Comparison of ENCODE assay signal across 27 cellular contexts in the genomic region with DNA sequence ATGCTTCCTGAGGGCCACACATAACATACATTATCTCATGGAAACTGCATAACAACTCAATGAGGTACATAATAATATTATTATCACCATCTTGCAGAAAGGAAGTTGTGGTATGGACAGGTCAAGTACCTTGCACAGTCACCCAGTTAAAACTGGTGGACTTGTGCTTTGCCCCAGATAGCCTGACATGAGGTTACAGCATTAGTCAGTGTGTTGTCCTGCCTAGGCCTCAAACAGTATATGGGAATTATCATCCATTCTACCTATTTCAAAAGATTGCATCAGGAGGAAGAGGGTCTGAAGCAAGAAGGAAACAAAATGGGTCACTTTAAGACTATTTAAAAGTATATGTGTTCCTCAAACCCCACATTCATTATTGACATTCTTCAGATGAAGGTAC. TPM values are rescaled to one million over a fixed set of nuclear protein-coding genes. Genes with fewer than 3 reads are reported as not detected.
DNase-seq lines count a peak whose midpoint lies in the region; ATAC-seq, FAIRE-seq and TF ChIP-seq lines count a peak whose summit lies in the region.
"Had no signal": no experiment of that assay in that cellular context is flagged by ENCODE, and none has a peak within 500 bp of the region (broad histone marks: within the 10 kb centered on the region; RNA-seq: fewer than 3 reads in every experiment).

No MANE protein-coding gene starts in this region.

- DNase-seq in NCI-H226 (peak; percentile 55), astrocyte (ENCODE audit: low read depth) (no peak), fibroblast of the aortic adventitia (ENCODE audit: low read depth) (peak; percentile 19), right cardiac atrium (no peak), vagina (ENCODE audit: extremely low spot score in 2 of 2) (no peak), anterior cingulate cortex (lab: John Stamatoyannopoulos, UW) (no peak)
- DNase-seq: 8988T; AML-193; C1 segment of cervical spinal cord; CD8-positive, alpha-beta T cell; DMS53; EL; H9; KBM-7; MM.1S; NCI-H1092; NCI-H1436 treated with DMSO at 0.1 percent for 48 hours; NCI-H1930; NCI-H510A; SIG-M5; SK-N-SH had no signal

- H3K4me3 ChIP-seq in ACC112 (ENCODE audit: low read depth, low read length) = no peak overlapping the region
- H3K4me3 ChIP-seq in astrocyte (ENCODE audit: insufficient read depth, low read depth, low read length) = no peak overlapping the region
- H3K4me3 ChIP-seq in fibroblast of the aortic adventitia (ENCODE audit: low read depth, low read length) = no peak overlapping the region
- H3K4me3 ChIP-seq in right cardiac atrium (ENCODE audit: low read length) = no peak overlapping the region
- H3K4me3 ChIP-seq in vagina = no peak overlapping the region

- H2AFZ ChIP-seq in ACC112 (ENCODE audit: low read length, unreplicated experiment) (no peak overlapping the region), astrocyte (ENCODE audit: low read depth, low read length) (no peak overlapping the region)

- intact Hi-C loops in right cardiac atrium (cut with DNase I) (no loop called here), vagina (cut with DNase I) (no loop called here)

- H3K9me3 Mint-ChIP-seq in astrocyte (ENCODE audit: unreplicated experiment) = peaks cover 9% of the 10 kb centered on the region
- H3K9me3 Mint-ChIP-seq: CD8-positive, alpha-beta T cell had no signal

- peak overlapping the region; percentile 48 for H3K27ac ChIP-seq in ACC112 (ENCODE audit: low read depth, low read length)
- H3K27ac ChIP-seq in astrocyte (ENCODE audit: low read depth, low read length) = no peak overlapping the region
- H3K27ac ChIP-seq in right cardiac atrium (ENCODE audit: low read length) = no peak overlapping the region
- no peak overlapping the region for H3K27ac ChIP-seq in vagina
- H3K27ac ChIP-seq: RWPE1 had no signal

- H3K27me3 ChIP-seq in ACC112 (ENCODE audit: insufficient read depth, low read length) (no peaks in the 10 kb centered on the region; the same call in 1 of the 2 replicates), astrocyte (ENCODE audit: insufficient read depth, low read length) (no peaks in the 10 kb centered on the region), right cardiac atrium (ENCODE audit: control insufficient read depth, insufficient read depth) (no peaks in the 10 kb centered on the region), vagina (no peaks in the 10 kb centered on the region)

- H3K4me3 Mint-ChIP-seq in astrocyte (ENCODE audit: unreplicated experiment) = no peak overlapping the region
- H3K4me3 Mint-ChIP-seq: CD8-positive, alpha-beta T cell; H9; HFFc6 had no signal

- no peaks in the 10 kb centered on the region for H3K36me3 Mint-ChIP-seq in astrocyte (ENCODE audit: low read depth, unreplicated experiment)
- H3K36me3 Mint-ChIP-seq: CD8-positive, alpha-beta T cell had no signal

- H3K4me1 ChIP-seq in ACC112 (ENCODE audit: control insufficient read depth, insufficient read depth, low read length, unreplicated experiment) (peaks cover 1% of the 10 kb centered on the region), astrocyte (ENCODE audit: insufficient read depth, low read length) (peaks cover 4% of the 10 kb centered on the region), right cardiac atrium (ENCODE audit: control insufficient read depth, insufficient read depth, low read length) (no peaks in the 10 kb centered on the region), vagina (peaks cover 4% of the 10 kb centered on the region)

- H3K4me2 ChIP-seq in astrocyte (ENCODE audit: low read length) = no peak overlapping the region
- H3K4me2 ChIP-seq: SK-N-SH had no signal

- TF ChIP-seq CTCF in astrocyte (IDR thresholded peaks at IDR 0.05; ENCODE audit: insufficient read depth, low read depth, low read length) = no peak
- no peak for TF ChIP-seq CTCF in fibroblast of the aortic adventitia (IDR thresholded peaks at IDR 0.05; ENCODE audit: insufficient read depth, low read length)
- TF ChIP-seq CTCF in vagina (IDR thresholded peaks at IDR 0.05) = no peak

- H3K79me2 ChIP-seq in ACC112 (ENCODE audit: control insufficient read depth, insufficient read depth, low read length, unreplicated experiment) (no peaks in the 10 kb centered on the region), astrocyte (ENCODE audit: insufficient read depth, low read length) (no peaks in the 10 kb centered on the region)

- peaks cover under 1% of the 10 kb centered on the region for H3K9me3 ChIP-seq in astrocyte (ENCODE audit: insufficient read depth, low read depth, low read length)
- H3K9me3 ChIP-seq in right cardiac atrium (ENCODE audit: control insufficient read depth, low read length) = no peaks in the 10 kb centered on the region
- no peaks in the 10 kb centered on the region for H3K9me3 ChIP-seq in vagina
- H3K9me3 ChIP-seq: SK-N-SH had no signal

- peak; percentile 39 for FAIRE-seq in astrocyte (lab: Jason Lieb, UNC)
- FAIRE-seq: GM19239 had no signal

- no peak for TF ChIP-seq POLR2A in vagina (IDR thresholded peaks at IDR 0.05)

- H3K9ac ChIP-seq in astrocyte (ENCODE audit: low read length) = no peak overlapping the region
- H3K9ac ChIP-seq: SK-N-SH had no signal

- H3K27ac Mint-ChIP-seq in astrocyte (ENCODE audit: unreplicated experiment) = no peak overlapping the region
- H3K27ac Mint-ChIP-seq: CD8-positive, alpha-beta T cell; H9; HFFc6 had no signal

- H3K36me3 ChIP-seq in ACC112 (ENCODE audit: insufficient read depth, low read length) (no peaks in the 10 kb centered on the region; the same call in 1 of the 2 replicates), astrocyte (ENCODE audit: insufficient read depth, low read length) (no peaks in the 10 kb centered on the region), vagina (no peaks in the 10 kb centered on the region)

- ATAC-seq in right cardiac atrium (no peak), GM21576 (IDR thresholded peaks at IDR 0.05; ENCODE audit: unreplicated experiment) (no peak)
- ATAC-seq: CD8-positive, alpha-beta T cell had no signal

- no peaks in the 10 kb centered on the region for H3K27me3 Mint-ChIP-seq in astrocyte (ENCODE audit: low read depth, unreplicated experiment)

- no peaks in the 10 kb centered on the region for H4K20me1 ChIP-seq in astrocyte (ENCODE audit: insufficient read depth, low read length)

- H3K4me1 Mint-ChIP-seq in astrocyte (ENCODE audit: low read depth, unreplicated experiment) = peaks cover 12% of the 10 kb centered on the region

RNA-seq across cellular contexts. Expression of a gene that starts 5.4 kb away (rescaled TPM):
- 67.8 and 71.7 TPM in 2 replicates for total RNA-seq in astrocyte
- 31.5 and 61.5 TPM in 2 replicates for total RNA-seq in fibroblast of the aortic adventitia (ENCODE audit: low replicate concordance)
- 10 to 100 TPM; 35.4 to 49.4 (median 42.3) TPM for total RNA-seq in right cardiac atrium
- 13.8 TPM for polyA plus RNA-seq in right cardiac atrium
- 102 TPM for total RNA-seq in vagina
- total RNA-seq: CD8-positive, alpha-beta T cell had no signal

RNA-seq across cellular contexts. Expression of a gene that starts 33.2 kb away (rescaled TPM):
- total RNA-seq in astrocyte (not detected in 2 replicates), fibroblast of the aortic adventitia (ENCODE audit: low replicate concordance) (not detected in 2 replicates), right cardiac atrium (not detected), vagina (not detected)
- not detected for polyA plus RNA-seq in right cardiac atrium
- total RNA-seq: CD8-positive, alpha-beta T cell; H9; HFFc6 had no signal
- polyA plus RNA-seq: AG04450, SK-N-SH had no signal

RNA-seq across cellular contexts. Expression of a gene that starts 54.9 kb away (rescaled TPM):
- total RNA-seq in astrocyte = not detected in 2 replicates
- not detected in 2 replicates for total RNA-seq in fibroblast of the aortic adventitia (ENCODE audit: low replicate concordance)
- total RNA-seq in right cardiac atrium = not detected
- polyA plus RNA-seq in right cardiac atrium = not detected
- total RNA-seq in vagina = not detected
- total RNA-seq: CD8-positive, alpha-beta T cell; H9; HFFc6 had no signal
- polyA plus RNA-seq: AG04450, SK-N-SH had no signal

Comparison
In these comparisons a context has a peak if more than half of its experiments do, and no peak if none do; other contexts are left out.
1. DNase-seq: peak in NCI-H226 (single experiment) and fibroblast of the aortic adventitia (single experiment); none in astrocyte (single experiment), right cardiac atrium (0 of 3), vagina (0 of 2) and anterior cingulate cortex (0 of 58).